ENCODE assay signal across 16 cellular contexts in genomic region chr1:151805066-151805820, GRCh38. TPM values are rescaled to one million over a fixed set of nuclear protein-coding genes. Genes with fewer than 3 reads are reported as not detected.
DNase-seq lines count a peak whose midpoint lies in the region; ATAC-seq and TF ChIP-seq lines count a peak whose summit lies in the region.
"Had no signal": no experiment of that assay in that cellular context is flagged by ENCODE, and none has a peak within 500 bp of the region (broad histone marks: within the 10 kb centered on the region; RNA-seq: fewer than 3 reads in every experiment).

TSS of gene LINGO4 (minus strand) at chr1:151805419. CDS start at chr1:151802704, 2,715 bp downstream.

- H3K4me1 ChIP-seq in SK-N-SH (ENCODE audit: control insufficient read depth in 1 of 2, insufficient read depth in 2 of 2, low read depth in 1 of 2, low read length in 1 of 2) (peaks cover 0 to 66% of the 10 kb centered on the region in 2 experiments; a peak in 2 of 4 replicates), HEK293 (ENCODE audit: control insufficient read depth, insufficient read depth, low read length) (no peaks in the 10 kb centered on the region)

- H2AFZ ChIP-seq in SK-N-SH (ENCODE audit: low read depth), result no peak within 1 kb of the TSS

- H3K4me3 ChIP-seq in SK-N-SH (ENCODE audit: low read depth in 2 of 2, low read length in 1 of 2) (no peak within 1 kb of the TSS), HEK293 (ENCODE audit: low read depth, low read length) (no peak within 1 kb of the TSS)

- no peaks in the 10 kb centered on the region for H3K9me3 Mint-ChIP-seq in stimulated activated effector memory CD8-positive, alpha-beta T cell treated with anti-CD3 and anti-CD28 coated beads, Interleukin-12 subunit alpha, Interleukin-12 subunit beta, amount 100 ng/mL, for 72 hours

- CTCF ChIA-PET in SK-N-SH (lab: Yijun Ruan, JAX), result no interaction called here
- CTCF ChIA-PET in HEK293 (lab: Yijun Ruan, JAX), result no interaction called here

- POLR2A ChIA-PET in SK-N-SH (lab: Yijun Ruan, JAX), result no interaction called here
- POLR2A ChIA-PET in HEK293 (lab: Yijun Ruan, JAX), result no interaction called here

- no peaks in the 10 kb centered on the region for H3K79me2 ChIP-seq in SK-N-SH (ENCODE audit: insufficient read depth)

- in situ Hi-C loops in ACHN (cut with HindIII; ENCODE audit: low pct_ligation_motif_present, low pct_unique_long_range_greater_than_20kb, low sequenced_read_pairs), result no loop called here

- no peak for TF ChIP-seq RAD21 in SK-N-SH (IDR thresholded peaks at IDR 0.05; ENCODE audit: low read length)

- TF ChIP-seq CTCF in SK-N-SH (IDR thresholded peaks at IDR 0.05), result no peak
- no peak for TF ChIP-seq CTCF in HEK293 (tag by site-specific recombination; IDR thresholded peaks at IDR 0.05)

- ATAC-seq in SK-N-SH treated with all-trans-retinoic acid at 6 μM for 48 hours (no peak), GM21717 (IDR thresholded peaks at IDR 0.05; ENCODE audit: unreplicated experiment) (no peak)
- no peak for ATAC-seq in stimulated activated effector memory CD8-positive, alpha-beta T cell treated with anti-CD3 and anti-CD28 coated beads, Interleukin-12 subunit alpha, Interleukin-12 subunit beta, amount 100 ng/mL, for 72 hours
- ATAC-seq: PC-3 had no signal

- H3K4me3 Mint-ChIP-seq in stimulated activated effector memory CD8-positive, alpha-beta T cell treated with anti-CD3 and anti-CD28 coated beads, Interleukin-12 subunit alpha, Interleukin-12 subunit beta, amount 100 ng/mL, for 72 hours, result no peak within 1 kb of the TSS

- H3K27ac ChIP-seq in SK-N-SH (ENCODE audit: low read depth in 2 of 2, low read length in 1 of 2), result peak within 1 kb of the TSS in 1 of 2 experiments; percentile 95; a peak in 2 of 4 replicates
- no peak within 1 kb of the TSS for H3K27ac ChIP-seq in HEK293 (ENCODE audit: extremely low read depth, low read depth, low read length)
- H3K27ac ChIP-seq: 22Rv1, RWPE1 had no signal

- H3K36me3 Mint-ChIP-seq in stimulated activated effector memory CD8-positive, alpha-beta T cell treated with anti-CD3 and anti-CD28 coated beads, Interleukin-12 subunit alpha, Interleukin-12 subunit beta, amount 100 ng/mL, for 72 hours, result peaks cover 26% of the 10 kb centered on the region

- peak within 1 kb of the TSS; percentile 43 for H3K27ac Mint-ChIP-seq in stimulated activated effector memory CD8-positive, alpha-beta T cell treated with anti-CD3 and anti-CD28 coated beads, Interleukin-12 subunit alpha, Interleukin-12 subunit beta, amount 100 ng/mL, for 72 hours

- no peaks in the 10 kb centered on the region for H3K9me2 ChIP-seq in SK-N-SH

- peaks cover 40% of the 10 kb centered on the region for H3K27me3 ChIP-seq in SK-N-SH (ENCODE audit: insufficient read depth)

- no peak within 1 kb of the TSS for H3K9ac ChIP-seq in SK-N-SH

- TF ChIP-seq EP300 in SK-N-SH (IDR thresholded peaks at IDR 0.05; ENCODE audit: borderline replicate concordance in 1 of 2, low read depth in 1 of 2, low read length in 1 of 2), result no peak

- H3K9me3 ChIP-seq in SK-N-SH, result no peaks in the 10 kb centered on the region
- no peaks in the 10 kb centered on the region for H3K9me3 ChIP-seq in HEK293 (ENCODE audit: control insufficient read depth, insufficient read depth, low read depth, low read length)

- H4K20me1 ChIP-seq in SK-N-SH (ENCODE audit: insufficient read depth), result no peaks in the 10 kb centered on the region

- no peak within 1 kb of the TSS for H3K4me2 ChIP-seq in SK-N-SH

- peaks cover 33% of the 10 kb centered on the region for H3K4me1 Mint-ChIP-seq in stimulated activated effector memory CD8-positive, alpha-beta T cell treated with anti-CD3 and anti-CD28 coated beads, Interleukin-12 subunit alpha, Interleukin-12 subunit beta, amount 100 ng/mL, for 72 hours

- peak; percentile 42 for DNase-seq in SK-N-SH
- DNase-seq in islet precursor cell, result peak; percentile 32
- DNase-seq in stimulated activated effector memory CD8-positive, alpha-beta T cell treated with anti-CD3 and anti-CD28 coated beads, Interleukin-12 subunit alpha, Interleukin-12 subunit beta, amount 100 ng/mL, for 72 hours (ENCODE audit: low spot score in 2 of 2), result no peak
- no peak for DNase-seq in superior temporal gyrus (ENCODE audit: extremely low spot score)
- no peak for DNase-seq in ACHN
- DNase-seq: C1 segment of cervical spinal cord, DMS153, NCI-H1105 treated with DMSO at 0.1 percent for 48 hours, NCI-H187 treated with DMSO at 0.1 percent for 48 hours, NCI-H446 treated with DMSO at 0.1 percent for 48 hours, PC-3 had no signal

- WGBS in SK-N-SH (ENCODE audit: low lambda C conversion rate), result 57% methylated on average over 12 of the region's 12 CpGs

- H3F3A ChIP-seq in SK-N-SH (replicated peaks; ENCODE audit: insufficient read depth), result no peaks in the 10 kb centered on the region

- H3K36me3 ChIP-seq in SK-N-SH (replicated peaks in 1 of 2; ENCODE audit: control insufficient read depth in 1 of 2, insufficient read depth in 2 of 2, low read length in 1 of 2) (no peaks in the 10 kb centered on the region), HEK293 (ENCODE audit: control insufficient read depth in 2 of 2, insufficient read depth in 1 of 2, low read length in 2 of 2) (no peaks in the 10 kb centered on the region)

TF ChIP-seq in SK-N-SH, 30 proteins besides CTCF, POLR2A, EP300 and RAD21 (continues in another document):
- TF ChIP-seq NFIC (IDR thresholded peaks at IDR 0.05; ENCODE audit: borderline replicate concordance) (no peak), JUND (IDR thresholded peaks at IDR 0.05) (no peak), FOXJ3 (CRISPR knock-in tag; IDR thresholded peaks at IDR 0.05) (no peak), MXI1 (IDR thresholded peaks at IDR 0.05; ENCODE audit: low read depth, low read length) (no peak), TAF1 (IDR thresholded peaks at IDR 0.05; ENCODE audit: borderline replicate concordance, low read depth, low read length) (no peak), SIN3A (IDR thresholded peaks at IDR 0.05; ENCODE audit: borderline replicate concordance, low read depth, low read length) (no peak)

TF ChIP-seq in SK-N-SH treated with all-trans-retinoic acid at 6 μM for 48 hours, 23 proteins besides CTCF, POLR2A, EP300 and RAD21 (continues in another document):
- TF ChIP-seq ESRRG (CRISPR knock-in tag; IDR thresholded peaks at IDR 0.05), result no peak
- no peak for TF ChIP-seq ZNF8 (CRISPR knock-in tag; IDR thresholded peaks at IDR 0.05)
- no peak for TF ChIP-seq ZFP3 (CRISPR knock-in tag; IDR thresholded peaks at IDR 0.05)
- TF ChIP-seq ZC3H10 (CRISPR knock-in tag; IDR thresholded peaks at IDR 0.05), result no peak
- TF ChIP-seq RARB (CRISPR knock-in tag; IDR thresholded peaks at IDR 0.05), result no peak
- no peak for TF ChIP-seq GLIS3 (CRISPR knock-in tag; IDR thresholded peaks at IDR 0.05)
- no peak for TF ChIP-seq TCF4 (CRISPR knock-in tag; IDR thresholded peaks at IDR 0.05; ENCODE audit: borderline replicate concordance)

TF ChIP-seq in HEK293, 187 proteins besides CTCF, POLR2A, EP300 and RAD21:
- TF ChIP-seq ZNF341 (tag by site-specific recombination; IDR thresholded peaks at IDR 0.05; ENCODE audit: low read depth) (peak; percentile 74), KLF8 (tag by site-specific recombination; IDR thresholded peaks at IDR 0.05) (no peak), ZNF501 (tag by site-specific recombination; IDR thresholded peaks at IDR 0.05) (no peak), ZNF398 (tag by site-specific recombination; IDR thresholded peaks at IDR 0.05) (0 out of 2 replicates have a peak, but pooled peaks have one; percentile 20)

RNA-seq across cellular contexts. Expression of gene LINGO4, which starts in this region (rescaled TPM):
- polyA plus RNA-seq in SK-N-SH (2012; rRNA removed), result not detected in 2 replicates
- polyA plus RNA-seq in SK-N-SH (2012; cell fraction: cytosol; rRNA removed), result 0.01 TPM in 1 of 2 replicates, not detected in the other
- polyA plus RNA-seq in SK-N-SH (2012; cell fraction: nucleus; rRNA removed), result not detected in 2 replicates

Comparison
In these comparisons a context has a peak if more than half of its experiments do, and no peak if none do; other contexts are left out.
1. Peak in DNase-seq in SK-N-SH; RNA of the gene not detected or under 1 TPM.